12 cellular contexts compared by ENCODE assay signal in genomic region chr9:1490341-1491115, GRCh38.
DNase-seq lines count a peak whose midpoint lies in the region; ATAC-seq and TF ChIP-seq lines count a peak whose summit lies in the region.
"Had no signal": no experiment of that assay in that cellular context is flagged by ENCODE, and none has a peak within 500 bp of the region (broad histone marks: within the 10 kb centered on the region; RNA-seq: fewer than 3 reads in every experiment).

No MANE protein-coding gene starts in this region.

- intact Hi-C loops in testis (cut with DNase I; ENCODE audit: low total_unique reads): no loop called here

- whole genome bisulfite sequencing in testis, 2 donors: 55 to 57% methylated on average over 6 of the region's 6 CpGs

- no peaks in the 10 kb centered on the region for H3K27me3 Mint-ChIP-seq in nephron (ENCODE audit: low read depth)
- H3K27me3 Mint-ChIP-seq: stimulated activated naive B cell treated with anti-CD40 and anti-IgM and Interleukin-4, amounts not matched to agents 10 μg/mL and 1 μg/mL and 100 μg/mL, for 72 hours had no signal

- H3K9me3 Mint-ChIP-seq in nephron: peaks cover 5% of the 10 kb centered on the region

- H3K27ac Mint-ChIP-seq in nephron: peak overlapping the region; percentile 9 to 82 (median 53)
- H3K27ac Mint-ChIP-seq: stimulated activated naive B cell treated with anti-CD40 and anti-IgM and Interleukin-4, amounts not matched to agents 10 μg/mL and 1 μg/mL and 100 μg/mL, for 72 hours had no signal

- no peaks in the 10 kb centered on the region for H3K9me3 ChIP-seq in testis

- DNase-seq in testis: no peak
- DNase-seq in A172 (ENCODE audit: low spot score): no peak
- DNase-seq in iPS-NIHi11 (ENCODE audit: low spot score): no peak
- DNase-seq: effector CD8-positive, alpha-beta T cell; left colon; NCI-H2081 treated with DMSO at 0.1 percent for 48 hours; right cardiac atrium; stimulated activated naive B cell treated with anti-CD40 and anti-IgM and Interleukin-4, amounts not matched to agents 10 μg/mL and 1 μg/mL and 100 μg/mL, for 72 hours had no signal

- H3K4me3 ChIP-seq in testis: no peak overlapping the region

- no peak overlapping the region for H3K4me3 Mint-ChIP-seq in nephron
- H3K4me3 Mint-ChIP-seq: stimulated activated naive B cell treated with anti-CD40 and anti-IgM and Interleukin-4, amounts not matched to agents 10 μg/mL and 1 μg/mL and 100 μg/mL, for 72 hours had no signal

- H3K36me3 ChIP-seq in testis (ENCODE audit: low read depth, missing control alignments): no peaks in the 10 kb centered on the region

- peaks cover 24% of the 10 kb centered on the region for H3K4me1 Mint-ChIP-seq in nephron
- H3K4me1 Mint-ChIP-seq: stimulated activated naive B cell treated with anti-CD40 and anti-IgM and Interleukin-4, amounts not matched to agents 10 μg/mL and 1 μg/mL and 100 μg/mL, for 72 hours had no signal

- no peaks in the 10 kb centered on the region for H3K27me3 ChIP-seq in testis

- no peak overlapping the region for H3K27ac ChIP-seq in testis

- no peak for TF ChIP-seq POLR2A in testis (IDR thresholded peaks at IDR 0.05)

- no peaks in the 10 kb centered on the region for H3K36me3 Mint-ChIP-seq in nephron (ENCODE audit: low read depth)
- H3K36me3 Mint-ChIP-seq: stimulated activated naive B cell treated with anti-CD40 and anti-IgM and Interleukin-4, amounts not matched to agents 10 μg/mL and 1 μg/mL and 100 μg/mL, for 72 hours had no signal

- no peak for TF ChIP-seq CTCF in nephron (IDR thresholded peaks at IDR 0.05; ENCODE audit: unreplicated experiment in 3 of 3)
- no peak for TF ChIP-seq CTCF in testis (IDR thresholded peaks at IDR 0.05)

- no peaks in the 10 kb centered on the region for H3K4me1 ChIP-seq in testis

- peak; percentile 82 for ATAC-seq in GM18870 (IDR thresholded peaks at IDR 0.05; ENCODE audit: unreplicated experiment)
- peak; percentile 81 for ATAC-seq in GM21723 (IDR thresholded peaks at IDR 0.05; ENCODE audit: unreplicated experiment)
- peak; percentile 79 for ATAC-seq in HG03378 (IDR thresholded peaks at IDR 0.05; ENCODE audit: unreplicated experiment)
- ATAC-seq: left colon; right cardiac atrium; stimulated activated naive B cell treated with anti-CD40 and anti-IgM and Interleukin-4, amounts not matched to agents 10 μg/mL and 1 μg/mL and 100 μg/mL, for 72 hours had no signal
